8 cellular contexts compared by ENCODE assay signal in genomic region chr6:100001915-100002388, GRCh38.
A peak's percentile ranks its signal among the peaks of the same experiment; 100 is the strongest.
DNase-seq lines count a peak whose midpoint lies in the region; ATAC-seq lines count a peak whose summit lies in the region.

No MANE protein-coding gene starts in this region.

- H3K9me3 Mint-ChIP-seq in activated T-cell treated with anti-CD3 and anti-CD28 coated beads, Interleukin-2, amount 50 U/mL, for 24 hours: no peaks in the 10 kb centered on the region

- no peak overlapping the region for H3K27ac Mint-ChIP-seq in activated T-cell treated with anti-CD3 and anti-CD28 coated beads, Interleukin-2, amount 50 U/mL, for 24 hours

- H3K36me3 Mint-ChIP-seq in activated T-cell treated with anti-CD3 and anti-CD28 coated beads, Interleukin-2, amount 50 U/mL, for 24 hours (ENCODE audit: low read depth): no peaks in the 10 kb centered on the region

- no peaks in the 10 kb centered on the region for H3K4me1 Mint-ChIP-seq in activated T-cell treated with anti-CD3 and anti-CD28 coated beads, Interleukin-2, amount 50 U/mL, for 24 hours (ENCODE audit: low read depth)

- DNase-seq in GDM1 (lab: John Stamatoyannopoulos, UW) (peak; percentile 9), HS-5 (ENCODE audit: low read depth) (peak; percentile 29), NOMO-1 (lab: John Stamatoyannopoulos, UW; ENCODE audit: unreplicated experiment in 2 of 2) (peak; percentile 41 to 50), germinal center (ENCODE audit: low spot score) (peak; percentile 37), posterior cingulate gyrus (peak; percentile 36 to 93 (median 64)), cerebellar nuclear complex (lab: John Stamatoyannopoulos, UW) (no peak)
- peak; percentile 44 for DNase-seq in activated T-cell treated with anti-CD3 and anti-CD28 coated beads, Interleukin-2, amount 50 U/mL, for 24 hours

- no peak overlapping the region for H3K4me3 Mint-ChIP-seq in activated T-cell treated with anti-CD3 and anti-CD28 coated beads, Interleukin-2, amount 50 U/mL, for 24 hours

- peaks cover 30% of the 10 kb centered on the region for H3K27me3 Mint-ChIP-seq in activated T-cell treated with anti-CD3 and anti-CD28 coated beads, Interleukin-2, amount 50 U/mL, for 24 hours

- ATAC-seq in GM21529 (IDR thresholded peaks at IDR 0.05; ENCODE audit: unreplicated experiment): peak; percentile 97

- intact Hi-C loops in posterior cingulate gyrus (cut with DNase I): loop anchor here (1.0 to 10.0 kb wide), 3 partner anchors 97 to 663 kb away; no protein-coding TSS in a partner anchor

Comparison
In these comparisons a context has a peak if more than half of its experiments do, and no peak if none do; other contexts are left out.
1. DNase-seq: peak in GDM1 (single experiment), HS-5 (single experiment), NOMO-1 (2 of 2), activated T-cell treated with anti-CD3 and anti-CD28 coated beads, Interleukin-2, amount 50 U/mL, for 24 hours (single experiment), germinal center (single experiment) and posterior cingulate gyrus (10 of 10); none in cerebellar nuclear complex (0 of 2).